1 cellular context compared by ENCODE assay signal in the genomic region with DNA sequence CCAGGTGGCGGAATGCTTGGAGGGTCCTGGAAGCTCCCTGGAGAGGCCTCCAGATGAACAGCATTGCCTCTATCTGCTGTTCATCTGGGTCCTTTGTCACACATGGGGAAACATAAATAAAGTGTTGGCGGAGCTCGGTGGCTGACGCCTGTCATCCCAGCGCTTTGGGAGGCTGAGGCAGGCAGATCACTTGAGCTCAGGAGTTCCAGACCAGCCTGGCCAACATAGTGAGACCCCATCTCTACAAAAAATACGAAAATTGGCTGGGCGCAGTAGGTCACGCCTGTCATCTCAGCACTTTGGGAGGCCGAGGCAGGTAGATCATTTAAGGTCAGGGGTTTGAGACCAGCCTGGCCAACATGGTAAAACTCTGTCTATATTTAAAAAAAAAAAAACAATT.
TF ChIP-seq lines count a peak whose summit lies in the region.

No MANE protein-coding gene starts in this region.

TF ChIP-seq in H1, 55 proteins besides CTCF, POLR2A, EP300 and RAD21:
- TF ChIP-seq MAFK (IDR thresholded peaks at IDR 0.05; ENCODE audit: low read depth, low read length) (no peak), BACH1 (IDR thresholded peaks at IDR 0.05; ENCODE audit: low read length) (no peak), JUN (IDR thresholded peaks at IDR 0.05; ENCODE audit: low read depth, low read length) (no peak), TAF7 (optimal IDR thresholded peaks at IDR 0.05; ENCODE audit: borderline replicate concordance, low read depth, low read length) (no peak)
- TF ChIP-seq, protein P1, sequence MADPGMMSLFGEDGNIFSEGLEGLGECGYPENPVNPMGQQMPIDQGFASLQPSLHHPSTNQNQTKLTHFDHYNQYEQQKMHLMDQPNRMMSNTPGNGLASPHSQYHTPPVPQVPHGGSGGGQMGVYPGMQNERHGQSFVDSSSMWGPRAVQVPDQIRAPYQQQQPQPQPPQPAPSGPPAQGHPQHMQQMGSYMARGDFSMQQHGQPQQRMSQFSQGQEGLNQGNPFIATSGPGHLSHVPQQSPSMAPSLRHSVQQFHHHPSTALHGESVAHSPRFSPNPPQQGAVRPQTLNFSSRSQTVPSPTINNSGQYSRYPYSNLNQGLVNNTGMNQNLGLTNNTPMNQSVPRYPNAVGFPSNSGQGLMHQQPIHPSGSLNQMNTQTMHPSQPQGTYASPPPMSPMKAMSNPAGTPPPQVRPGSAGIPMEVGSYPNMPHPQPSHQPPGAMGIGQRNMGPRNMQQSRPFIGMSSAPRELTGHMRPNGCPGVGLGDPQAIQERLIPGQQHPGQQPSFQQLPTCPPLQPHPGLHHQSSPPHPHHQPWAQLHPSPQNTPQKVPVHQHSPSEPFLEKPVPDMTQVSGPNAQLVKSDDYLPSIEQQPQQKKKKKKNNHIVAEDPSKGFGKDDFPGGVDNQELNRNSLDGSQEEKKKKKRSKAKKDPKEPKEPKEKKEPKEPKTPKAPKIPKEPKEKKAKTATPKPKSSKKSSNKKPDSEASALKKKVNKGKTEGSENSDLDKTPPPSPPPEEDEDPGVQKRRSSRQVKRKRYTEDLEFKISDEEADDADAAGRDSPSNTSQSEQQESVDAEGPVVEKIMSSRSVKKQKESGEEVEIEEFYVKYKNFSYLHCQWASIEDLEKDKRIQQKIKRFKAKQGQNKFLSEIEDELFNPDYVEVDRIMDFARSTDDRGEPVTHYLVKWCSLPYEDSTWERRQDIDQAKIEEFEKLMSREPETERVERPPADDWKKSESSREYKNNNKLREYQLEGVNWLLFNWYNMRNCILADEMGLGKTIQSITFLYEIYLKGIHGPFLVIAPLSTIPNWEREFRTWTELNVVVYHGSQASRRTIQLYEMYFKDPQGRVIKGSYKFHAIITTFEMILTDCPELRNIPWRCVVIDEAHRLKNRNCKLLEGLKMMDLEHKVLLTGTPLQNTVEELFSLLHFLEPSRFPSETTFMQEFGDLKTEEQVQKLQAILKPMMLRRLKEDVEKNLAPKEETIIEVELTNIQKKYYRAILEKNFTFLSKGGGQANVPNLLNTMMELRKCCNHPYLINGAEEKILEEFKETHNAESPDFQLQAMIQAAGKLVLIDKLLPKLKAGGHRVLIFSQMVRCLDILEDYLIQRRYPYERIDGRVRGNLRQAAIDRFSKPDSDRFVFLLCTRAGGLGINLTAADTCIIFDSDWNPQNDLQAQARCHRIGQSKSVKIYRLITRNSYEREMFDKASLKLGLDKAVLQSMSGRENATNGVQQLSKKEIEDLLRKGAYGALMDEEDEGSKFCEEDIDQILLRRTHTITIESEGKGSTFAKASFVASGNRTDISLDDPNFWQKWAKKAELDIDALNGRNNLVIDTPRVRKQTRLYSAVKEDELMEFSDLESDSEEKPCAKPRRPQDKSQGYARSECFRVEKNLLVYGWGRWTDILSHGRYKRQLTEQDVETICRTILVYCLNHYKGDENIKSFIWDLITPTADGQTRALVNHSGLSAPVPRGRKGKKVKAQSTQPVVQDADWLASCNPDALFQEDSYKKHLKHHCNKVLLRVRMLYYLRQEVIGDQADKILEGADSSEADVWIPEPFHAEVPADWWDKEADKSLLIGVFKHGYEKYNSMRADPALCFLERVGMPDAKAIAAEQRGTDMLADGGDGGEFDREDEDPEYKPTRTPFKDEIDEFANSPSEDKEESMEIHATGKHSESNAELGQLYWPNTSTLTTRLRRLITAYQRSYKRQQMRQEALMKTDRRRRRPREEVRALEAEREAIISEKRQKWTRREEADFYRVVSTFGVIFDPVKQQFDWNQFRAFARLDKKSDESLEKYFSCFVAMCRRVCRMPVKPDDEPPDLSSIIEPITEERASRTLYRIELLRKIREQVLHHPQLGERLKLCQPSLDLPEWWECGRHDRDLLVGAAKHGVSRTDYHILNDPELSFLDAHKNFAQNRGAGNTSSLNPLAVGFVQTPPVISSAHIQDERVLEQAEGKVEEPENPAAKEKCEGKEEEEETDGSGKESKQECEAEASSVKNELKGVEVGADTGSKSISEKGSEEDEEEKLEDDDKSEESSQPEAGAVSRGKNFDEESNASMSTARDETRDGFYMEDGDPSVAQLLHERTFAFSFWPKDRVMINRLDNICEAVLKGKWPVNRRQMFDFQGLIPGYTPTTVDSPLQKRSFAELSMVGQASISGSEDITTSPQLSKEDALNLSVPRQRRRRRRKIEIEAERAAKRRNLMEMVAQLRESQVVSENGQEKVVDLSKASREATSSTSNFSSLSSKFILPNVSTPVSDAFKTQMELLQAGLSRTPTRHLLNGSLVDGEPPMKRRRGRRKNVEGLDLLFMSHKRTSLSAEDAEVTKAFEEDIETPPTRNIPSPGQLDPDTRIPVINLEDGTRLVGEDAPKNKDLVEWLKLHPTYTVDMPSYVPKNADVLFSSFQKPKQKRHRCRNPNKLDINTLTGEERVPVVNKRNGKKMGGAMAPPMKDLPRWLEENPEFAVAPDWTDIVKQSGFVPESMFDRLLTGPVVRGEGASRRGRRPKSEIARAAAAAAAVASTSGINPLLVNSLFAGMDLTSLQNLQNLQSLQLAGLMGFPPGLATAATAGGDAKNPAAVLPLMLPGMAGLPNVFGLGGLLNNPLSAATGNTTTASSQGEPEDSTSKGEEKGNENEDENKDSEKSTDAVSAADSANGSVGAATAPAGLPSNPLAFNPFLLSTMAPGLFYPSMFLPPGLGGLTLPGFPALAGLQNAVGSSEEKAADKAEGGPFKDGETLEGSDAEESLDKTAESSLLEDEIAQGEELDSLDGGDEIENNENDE (IDR thresholded peaks at IDR 0.05; ENCODE audit: insufficient replicate concordance, low read length): no peak
TF ChIP-seq in H1: peak in this region for 0.
